ENCODE assay signal across 12 cellular contexts in genomic region chr2:216221806-216222205, GRCh38.
DNase-seq lines count a peak whose midpoint lies in the region; ATAC-seq and TF ChIP-seq lines count a peak whose summit lies in the region.
"Had no signal": no experiment of that assay in that cellular context is flagged by ENCODE, and none has a peak within 500 bp of the region (broad histone marks: within the 10 kb centered on the region; RNA-seq: fewer than 3 reads in every experiment).

No MANE protein-coding gene starts in this region.

- H3K36me3 Mint-ChIP-seq in GM23338 (ENCODE audit: low read depth), result no peaks in the 10 kb centered on the region

- no peak overlapping the region for H3K9ac ChIP-seq in fibroblast of lung (ENCODE audit: insufficient read depth, low read length)

- H3K27ac ChIP-seq in RWPE2 (ENCODE audit: poor library complexity, severe bottlenecking), result peak overlapping the region; percentile 48
- H3K27ac ChIP-seq in fibroblast of lung (ENCODE audit: insufficient read depth, low read length), result no peak overlapping the region
- no peak overlapping the region for H3K27ac ChIP-seq in GM23338 (ENCODE audit: low read depth)
- H3K27ac ChIP-seq: ascending aorta had no signal

- peaks cover 29% of the 10 kb centered on the region for H3K4me1 ChIP-seq in RWPE2 (ENCODE audit: insufficient read depth, poor library complexity, severe bottlenecking)
- peaks cover 20% of the 10 kb centered on the region for H3K4me1 ChIP-seq in fibroblast of lung (ENCODE audit: control insufficient read depth, extremely low read depth, insufficient read depth, low read length)
- H3K4me1 ChIP-seq in GM23338 (ENCODE audit: insufficient read depth), result no peaks in the 10 kb centered on the region
- H3K4me1 ChIP-seq: ascending aorta had no signal

- no peaks in the 10 kb centered on the region for H3K4me1 Mint-ChIP-seq in GM23338

- H3K27ac Mint-ChIP-seq in GM23338, result no peak overlapping the region

- H3F3A ChIP-seq in GM23338 (replicated peaks; ENCODE audit: low read depth), result no peaks in the 10 kb centered on the region

- H3K9me3 ChIP-seq in RWPE2 (ENCODE audit: severe bottlenecking) (no peaks in the 10 kb centered on the region), fibroblast of lung (ENCODE audit: control insufficient read depth, insufficient read depth, low read depth, low read length) (no peaks in the 10 kb centered on the region)
- H3K9me3 ChIP-seq: ascending aorta had no signal

- no peaks in the 10 kb centered on the region for H4K20me1 ChIP-seq in fibroblast of lung (ENCODE audit: control insufficient read depth, extremely low read depth, insufficient read depth, low read length)
- H4K20me1 ChIP-seq in GM23338 (replicated peaks; ENCODE audit: insufficient read depth), result no peaks in the 10 kb centered on the region; the same call in 1 of the 2 replicates

- ATAC-seq in RWPE2 (ENCODE audit: low read depth), result peak; percentile 44
- ATAC-seq in HG02852 (IDR thresholded peaks at IDR 0.05; ENCODE audit: unreplicated experiment), result no peak
- ATAC-seq in HG03571 (IDR thresholded peaks at IDR 0.05; ENCODE audit: unreplicated experiment), result no peak
- no peak for ATAC-seq in GM23338

- H3K79me2 ChIP-seq in fibroblast of lung (ENCODE audit: control insufficient read depth, insufficient read depth, low read length), result no peaks in the 10 kb centered on the region
- H3K79me2 ChIP-seq in GM23338 (replicated peaks; ENCODE audit: insufficient read depth), result no peaks in the 10 kb centered on the region

- no peaks in the 10 kb centered on the region for H3K9me3 Mint-ChIP-seq in GM23338
- H3K9me3 Mint-ChIP-seq: stimulated activated naive B cell treated with anti-CD40 and anti-IgM and Interleukin-4, amounts not matched to agents 10 μg/mL and 1 μg/mL and 100 μg/mL, for 72 hours had no signal

- H3K9me2 ChIP-seq in GM23338 (ENCODE audit: insufficient read depth), result no peaks in the 10 kb centered on the region

- H3K4me3 ChIP-seq in RWPE2 (ENCODE audit: severe bottlenecking), result no peak overlapping the region
- no peak overlapping the region for H3K4me3 ChIP-seq in fibroblast of lung (replicated peaks in 1 of 4; ENCODE audit: control extremely low read depth in 1 of 4, insufficient read depth in 1 of 4, low read depth in 3 of 4, low read length in 4 of 4)
- H3K4me3 ChIP-seq in GM23338, result no peak overlapping the region
- H3K4me3 ChIP-seq: ascending aorta had no signal

- H3K4me2 ChIP-seq in fibroblast of lung (ENCODE audit: extremely low read depth, insufficient read depth, low read length) (no peak overlapping the region), GM23338 (no peak overlapping the region)

- TF ChIP-seq CTCF in RWPE2 (IDR thresholded peaks at IDR 0.05; ENCODE audit: poor library complexity, severe bottlenecking) (no peak), fibroblast of lung (conservative IDR thresholded peaks at IDR 0.05 in 1 of 2, IDR thresholded peaks at IDR 0.05 in 1 of 2; ENCODE audit: low read depth in 1 of 2, low read length in 2 of 2) (no peak), GM23338 (conservative IDR thresholded peaks at IDR 0.05; ENCODE audit: low read depth in 2 of 2) (no peak)

- DNase-seq in AG08395 (ENCODE audit: low spot score) (peak; percentile 60), ELR (ENCODE audit: low read depth) (peak; percentile 91), RWPE2 (ENCODE audit: low spot score) (no peak), fibroblast of lung (ENCODE audit: low read depth in 2 of 2) (peak; percentile 32 to 57), NCI-H82 (lab: John Stamatoyannopoulos, UW) (no peak), GM23338 (ENCODE audit: low spot score) (no peak)
- DNase-seq: activated CD4-positive, alpha-beta T cell treated with anti-CD3 and anti-CD28 coated beads for 4 hours; kidney; stimulated activated naive B cell treated with anti-CD40 and anti-IgM and Interleukin-4, amounts not matched to agents 10 μg/mL and 1 μg/mL and 100 μg/mL, for 72 hours had no signal

- no peaks in the 10 kb centered on the region for H3K27me3 ChIP-seq in RWPE2 (ENCODE audit: insufficient read depth, poor library complexity, severe bottlenecking)
- H3K27me3 ChIP-seq in fibroblast of lung (ENCODE audit: control insufficient read depth, insufficient read depth, low read length), result no peaks in the 10 kb centered on the region
- no peaks in the 10 kb centered on the region for H3K27me3 ChIP-seq in GM23338 (ENCODE audit: insufficient read depth)
- H3K27me3 ChIP-seq: ascending aorta had no signal

- H2AFZ ChIP-seq in fibroblast of lung (ENCODE audit: low read length) (no peak overlapping the region), GM23338 (no peak overlapping the region)

- H3K27me3 Mint-ChIP-seq in GM23338 (ENCODE audit: insufficient read depth, low read depth, poor library complexity), result no peaks in the 10 kb centered on the region
- H3K27me3 Mint-ChIP-seq: stimulated activated naive B cell treated with anti-CD40 and anti-IgM and Interleukin-4, amounts not matched to agents 10 μg/mL and 1 μg/mL and 100 μg/mL, for 72 hours had no signal

- H3K4me3 Mint-ChIP-seq in GM23338, result no peak overlapping the region

- H3K36me3 ChIP-seq in RWPE2 (ENCODE audit: low read depth), result no peaks in the 10 kb centered on the region
- H3K36me3 ChIP-seq in fibroblast of lung (ENCODE audit: control insufficient read depth, insufficient read depth, low read length), result no peaks in the 10 kb centered on the region
- no peaks in the 10 kb centered on the region for H3K36me3 ChIP-seq in GM23338 (ENCODE audit: insufficient read depth)

TF ChIP-seq in GM23338, 12 proteins besides CTCF, POLR2A, EP300 and RAD21 (continues in another document):
- TF ChIP-seq ZNF114 (CRISPR knock-in tag; IDR thresholded peaks at IDR 0.05), result no peak
- TF ChIP-seq CREB1 (CRISPR knock-in tag; IDR thresholded peaks at IDR 0.05; ENCODE audit: low read depth), result no peak
- no peak for TF ChIP-seq STAT1 (IDR thresholded peaks at IDR 0.05; ENCODE audit: unreplicated experiment)
- TF ChIP-seq REST (IDR thresholded peaks at IDR 0.05; ENCODE audit: unreplicated experiment), result no peak
- TF ChIP-seq EZH2phosphoT487 (IDR thresholded peaks at IDR 0.05; ENCODE audit: unreplicated experiment), result no peak

Comparison
In these comparisons a context has a peak if more than half of its experiments do, and no peak if none do; other contexts are left out.
1. DNase-seq: peak in AG08395 (single experiment), ELR (single experiment) and fibroblast of lung (2 of 2); none in RWPE2 (single experiment), NCI-H82 (single experiment) and GM23338 (single experiment).